Comparison of ENCODE assay signal across 1 cellular context in the genomic region with DNA sequence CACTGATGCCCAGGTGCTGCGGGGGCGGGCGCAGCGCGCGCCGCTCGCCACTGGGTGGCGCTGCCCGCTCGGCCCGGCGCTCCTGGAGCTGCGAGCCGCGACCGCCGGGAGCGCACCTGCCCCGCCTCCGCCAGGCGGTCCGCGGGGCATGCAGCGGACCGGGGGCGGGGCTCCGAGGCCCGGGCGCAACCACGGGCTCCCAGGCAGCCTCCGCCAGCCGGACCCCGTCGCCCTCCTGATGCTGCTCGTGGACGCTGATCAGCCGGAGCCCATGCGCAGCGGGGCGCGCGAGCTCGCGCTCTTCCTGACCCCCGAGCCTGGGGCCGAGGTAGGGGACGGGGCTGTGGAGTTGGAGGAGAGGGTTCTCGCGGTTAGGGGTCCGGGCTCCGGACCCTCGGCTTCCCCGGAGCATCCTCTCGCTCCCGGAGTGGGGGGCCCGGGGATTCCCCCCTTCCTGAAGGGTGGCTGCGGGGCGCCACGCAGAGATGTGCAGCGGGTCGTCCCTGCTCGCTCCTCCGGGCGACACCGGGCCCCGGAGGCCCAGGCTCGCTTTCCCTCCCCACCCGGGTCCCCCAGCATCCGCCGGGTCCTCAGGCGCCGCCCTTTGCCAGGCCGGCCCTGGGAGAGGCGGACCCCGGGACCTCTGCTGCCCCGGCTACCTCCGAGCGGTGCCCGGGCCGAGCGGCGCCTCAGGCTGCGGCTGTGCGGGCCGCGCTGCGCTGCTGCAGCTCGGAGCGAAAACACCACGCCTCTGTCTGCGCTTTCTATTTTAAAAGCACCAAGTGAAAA.
TF ChIP-seq lines count a peak whose summit lies in the region.

A gene with protein sequence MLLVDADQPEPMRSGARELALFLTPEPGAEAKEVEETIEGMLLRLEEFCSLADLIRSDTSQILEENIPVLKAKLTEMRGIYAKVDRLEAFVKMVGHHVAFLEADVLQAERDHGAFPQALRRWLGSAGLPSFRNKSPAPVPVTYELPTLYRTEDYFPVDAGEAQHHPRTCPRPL (plus strand): TSS at position 216 of the 789 bp plus-strand sequence. CDS start 23 bp downstream, at position 239.

TF ChIP-seq in endothelial cell of umbilical vein, 7 proteins besides CTCF, POLR2A, EP300 and RAD21 (continued from another document):
- no peak for TF ChIP-seq MAX (IDR thresholded peaks at IDR 0.05; ENCODE audit: insufficient read depth, insufficient read length)
